8 cellular contexts compared by ENCODE assay signal in genomic region chr5:159515909-159516415, GRCh38.
DNase-seq lines count a peak whose midpoint lies in the region; ATAC-seq and TF ChIP-seq lines count a peak whose summit lies in the region.

No MANE protein-coding gene starts in this region.

- no peak overlapping the region for H3K4me3 Mint-ChIP-seq in nephron progenitor cell

- H3K4me3 ChIP-seq in epithelial cell of proximal tubule (ENCODE audit: low read depth, low read length) = no peak overlapping the region

- DNase-seq in SIG-M5 treated with dmso at 0.1 percent for 504 hours (lab: John Stamatoyannopoulos, UW; ENCODE audit: unreplicated experiment) = peak; percentile 46
- DNase-seq in SIG-M5 (lab: John Stamatoyannopoulos, UW) = no peak
- DNase-seq in NCI-H460 (ENCODE audit: extremely low read depth, low read depth) = peak; percentile 45
- DNase-seq in activated CD8-positive, alpha-beta memory T cell treated with anti-CD3 and anti-CD28 coated beads for 24 hours = peak; percentile 89
- no peak for DNase-seq in epithelial cell of proximal tubule (ENCODE audit: low read depth)
- peak; percentile 76 for DNase-seq in nephron progenitor cell
- DNase-seq in substantia nigra (lab: John Stamatoyannopoulos, UW) = peak in 29 of 49 donors; percentile 1 to 49 (median 16)

- no peaks in the 10 kb centered on the region for H3K9me3 Mint-ChIP-seq in nephron progenitor cell

- TF ChIP-seq CTCF in epithelial cell of proximal tubule (conservative IDR thresholded peaks at IDR 0.05; ENCODE audit: low read depth, low read length) (peak; percentile 97), nephron progenitor cell (IDR thresholded peaks at IDR 0.05) (peak; percentile 85)

- H3K27me3 Mint-ChIP-seq in nephron progenitor cell (ENCODE audit: low read depth, poor library complexity) = peaks cover 18% of the 10 kb centered on the region

- H3K27ac Mint-ChIP-seq in nephron progenitor cell = no peak overlapping the region

- H3K36me3 Mint-ChIP-seq in nephron progenitor cell (ENCODE audit: low read depth) = no peaks in the 10 kb centered on the region

- H3K27ac ChIP-seq in substantia nigra (ENCODE audit: low read depth, low read length, poor library complexity, severe bottlenecking) = no peak overlapping the region

- H3K4me1 Mint-ChIP-seq in nephron progenitor cell = peaks cover 46% of the 10 kb centered on the region

- peak; percentile 97 for ATAC-seq in HG02678 (IDR thresholded peaks at IDR 0.05; ENCODE audit: unreplicated experiment)

Comparison
In these comparisons a context has a peak if more than half of its experiments do, and no peak if none do; other contexts are left out.
1. DNase-seq: peak in SIG-M5 treated with dmso at 0.1 percent for 504 hours (single experiment), NCI-H460 (single experiment), activated CD8-positive, alpha-beta memory T cell treated with anti-CD3 and anti-CD28 coated beads for 24 hours (single experiment), nephron progenitor cell (single experiment) and substantia nigra (29 of 49); none in SIG-M5 (single experiment) and epithelial cell of proximal tubule (single experiment).